16 cellular contexts compared by ENCODE assay signal in genomic region chr7:102453319-102453718, GRCh38. TPM values are rescaled to one million over a fixed set of nuclear protein-coding genes. Genes with fewer than 3 reads are reported as not detected.
DNase-seq lines count a peak whose midpoint lies in the region; ATAC-seq and TF ChIP-seq lines count a peak whose summit lies in the region.
"Had no signal": no experiment of that assay in that cellular context is flagged by ENCODE, and none has a peak within 500 bp of the region (broad histone marks: within the 10 kb centered on the region; RNA-seq: fewer than 3 reads in every experiment).

No MANE protein-coding gene starts in this region.

- H3K27ac Mint-ChIP-seq in chondrocyte (ENCODE audit: unreplicated experiment) = no peak overlapping the region
- H3K27ac Mint-ChIP-seq: CD4-positive, alpha-beta T cell had no signal

- no peaks in the 10 kb centered on the region for H3K27me3 ChIP-seq in left ventricle myocardium inferior (ENCODE audit: low read depth)
- no peaks in the 10 kb centered on the region for H3K27me3 ChIP-seq in lower lobe of right lung (ENCODE audit: low read depth)
- H3K27me3 ChIP-seq: SJCRH30 had no signal

- H3K4me1 ChIP-seq in left ventricle myocardium inferior (peaks cover 4% of the 10 kb centered on the region), lower lobe of right lung (no peaks in the 10 kb centered on the region)

- H3K4me3 Mint-ChIP-seq in chondrocyte (ENCODE audit: unreplicated experiment) = no peak overlapping the region
- H3K4me3 Mint-ChIP-seq: CD4-positive, alpha-beta T cell had no signal

- peaks cover 8% of the 10 kb centered on the region for H3K36me3 Mint-ChIP-seq in chondrocyte (ENCODE audit: low read depth)

- no peak for DNase-seq in Right ventricle myocardium superior
- DNase-seq in left ventricle myocardium inferior = no peak
- DNase-seq in cerebellar nuclear complex (lab: John Stamatoyannopoulos, UW) = peak; percentile 26 to 59
- DNase-seq in lower lobe of right lung = no peak
- no peak for DNase-seq in chondrocyte (ENCODE audit: low spot score)
- DNase-seq in T-helper 2 cell = no peak
- DNase-seq: AML-193; CD4-positive, alpha-beta T cell; EL; H7; KBM-7; NCI-H1048; NCI-H446 treated with DMSO at 0.1 percent for 48 hours; NCI-H82; SJCRH30 had no signal

- H3K36me3 ChIP-seq in left ventricle myocardium inferior (peaks cover 31% of the 10 kb centered on the region), lower lobe of right lung (peaks cover 32% of the 10 kb centered on the region)

- TF ChIP-seq CTCF in left ventricle myocardium inferior (IDR thresholded peaks at IDR 0.05; ENCODE audit: borderline replicate concordance) (no peak), lower lobe of right lung (IDR thresholded peaks at IDR 0.05) (no peak), chondrocyte (IDR thresholded peaks at IDR 0.05) (no peak)

- peaks cover 7% of the 10 kb centered on the region for H3K4me1 Mint-ChIP-seq in chondrocyte (ENCODE audit: low read depth)

- no peaks in the 10 kb centered on the region for H3K9me3 Mint-ChIP-seq in chondrocyte (ENCODE audit: low read depth)
- H3K9me3 Mint-ChIP-seq: CD4-positive, alpha-beta T cell had no signal

- no peak overlapping the region for H3K27ac ChIP-seq in left ventricle myocardium inferior (replicated peaks)
- H3K27ac ChIP-seq in lower lobe of right lung = no peak overlapping the region
- H3K27ac ChIP-seq: SJCRH30 had no signal

- H3K9me3 ChIP-seq in left ventricle myocardium inferior (replicated peaks) (no peaks in the 10 kb centered on the region), lower lobe of right lung (no peaks in the 10 kb centered on the region)
- H3K9me3 ChIP-seq: SJCRH30 had no signal

- intact Hi-C loops in Right ventricle myocardium superior (cut with DNase I) (no loop called here), left ventricle myocardium inferior (cut with micrococcal nuclease) (no loop called here), lower lobe of right lung (cut with DNase I) (no loop called here)

- ATAC-seq in Right ventricle myocardium superior (ENCODE audit: poor library complexity) = peak; percentile 60
- peak; percentile 19 to 61 for ATAC-seq in lower lobe of right lung
- ATAC-seq in GM21529 (IDR thresholded peaks at IDR 0.05; ENCODE audit: unreplicated experiment) = no peak

- no peaks in the 10 kb centered on the region for H3K27me3 Mint-ChIP-seq in chondrocyte (ENCODE audit: low read depth)
- H3K27me3 Mint-ChIP-seq: CD4-positive, alpha-beta T cell had no signal

- H3K4me3 ChIP-seq in left ventricle myocardium inferior (no peak overlapping the region), lower lobe of right lung (no peak overlapping the region)
- H3K4me3 ChIP-seq: SJCRH30 had no signal

RNA-seq across cellular contexts. Expression of gene ALKBH4, which starts 11.3 kb away (rescaled TPM):
- total RNA-seq in Right ventricle myocardium superior (5.3 TPM), left ventricle myocardium inferior (6.0 TPM), lower lobe of right lung (10.6 TPM), chondrocyte (6.9 to 12.2 TPM (median 9.2 TPM) in 3 replicates)

RNA-seq across cellular contexts. Expression of gene LRWD1, which starts 11.5 kb away (rescaled TPM):
- total RNA-seq in Right ventricle myocardium superior (9.7 TPM), left ventricle myocardium inferior (11.2 TPM), lower lobe of right lung (19.2 TPM), chondrocyte (16.1 to 18.5 TPM (median 16.7 TPM) in 3 replicates)

RNA-seq across cellular contexts. Expression of gene ORAI2, which starts 19.9 kb away (rescaled TPM):
- total RNA-seq in Right ventricle myocardium superior (4.3 TPM), left ventricle myocardium inferior (2.6 TPM), lower lobe of right lung (29.7 TPM), chondrocyte (47.4 to 55.1 TPM (median 54.0 TPM) in 3 replicates)

RNA-seq across cellular contexts. Expression of gene POLR2J, which starts 25.4 kb away (rescaled TPM):
- total RNA-seq in Right ventricle myocardium superior = 51.3 TPM
- 55.8 TPM for total RNA-seq in left ventricle myocardium inferior
- total RNA-seq in lower lobe of right lung = 37.9 TPM
- 33.1 to 41.0 TPM (median 36.6 TPM) in 3 replicates for total RNA-seq in chondrocyte

RNA-seq across cellular contexts. Expression of gene PRKRIP1, which starts 57.2 kb away (rescaled TPM):
- total RNA-seq in Right ventricle myocardium superior = 9.8 TPM
- total RNA-seq in left ventricle myocardium inferior = 11.1 TPM
- total RNA-seq in lower lobe of right lung = 20.3 TPM
- 23.2 to 25.5 TPM (median 25.3 TPM) in 3 replicates for total RNA-seq in chondrocyte

Comparison
In these comparisons a context has a peak if more than half of its experiments do, and no peak if none do; other contexts are left out.
1. DNase-seq: peak in cerebellar nuclear complex (2 of 2); none in Right ventricle myocardium superior (single experiment), left ventricle myocardium inferior (single experiment), lower lobe of right lung (single experiment), chondrocyte (single experiment) and T-helper 2 cell (0 of 5).